Comparison of ENCODE assay signal across 15 cellular contexts in genomic region chr5:180849827-180850226, GRCh38. TPM values are rescaled to one million over a fixed set of nuclear protein-coding genes. Genes with fewer than 3 reads are reported as not detected.
A peak's percentile ranks its signal among the peaks of the same experiment; 100 is the strongest.
DNase-seq lines count a peak whose midpoint lies in the region; ATAC-seq and TF ChIP-seq lines count a peak whose summit lies in the region.
"Had no signal": no experiment of that assay in that cellular context is flagged by ENCODE, and none has a peak within 500 bp of the region (broad histone marks: within the 10 kb centered on the region; RNA-seq: fewer than 3 reads in every experiment).

No MANE protein-coding gene starts in this region.

- BruUV-seq in HCT116 (replicated peaks; lab: Mats Ljungman, UMichigan), result TSS peak; percentile 3
- BruUV-seq in PC-9 (replicated peaks; lab: Mats Ljungman, UMichigan), result no TSS peak

- ATAC-seq in HCT116 (no peak), omental fat pad (ENCODE audit: low FRiP score) (no peak)
- ATAC-seq: CD8-positive, alpha-beta T cell had no signal

- H3K4me3 ChIP-seq in HCT116 (replicated peaks in 1 of 2; ENCODE audit: low read depth in 1 of 2, low read length in 2 of 2) (no peak overlapping the region), PC-9 (peak overlapping the region; percentile 16), endodermal cell (ENCODE audit: low read length) (peak overlapping the region; percentile 59)
- no peak overlapping the region for H3K4me3 ChIP-seq in CD4-positive, alpha-beta memory T cell (ENCODE audit: low read length in 2 of 2)
- H3K4me3 ChIP-seq: GM23248 had no signal

- RAD21 ChIA-PET in HCT116 (lab: Charles Lee; ENCODE audit: low non-redundant PET in 1 of 2, low total read pairs in 2 of 2, uncharacterized antibody in 2 of 2, unreplicated experiment in 2 of 2), result no interaction called here

- H3K9me3 ChIP-seq in HCT116 (ENCODE audit: control insufficient read depth in 1 of 2, insufficient read depth in 1 of 2, low read depth in 1 of 2, low read length in 2 of 2) (peaks cover 25 to 35% of the 10 kb centered on the region in 2 experiments; a peak in 3 of 4 replicates), PC-9 (ENCODE audit: insufficient read depth, low read depth) (peaks cover 86% of the 10 kb centered on the region), endodermal cell (ENCODE audit: control insufficient read depth, low read length) (peaks cover 77% of the 10 kb centered on the region)
- H3K9me3 ChIP-seq in CD4-positive, alpha-beta memory T cell (ENCODE audit: control insufficient read depth in 1 of 2, low read length in 2 of 2), result peaks cover 0 to 19% of the 10 kb centered on the region in 2 donors

- POLR2A ChIA-PET in HCT116 (lab: Charles Lee) (no interaction called here), PC-9 (lab: Charles Lee; ENCODE audit: unreplicated experiment) (no interaction called here)
- POLR2A ChIA-PET in CD4-positive, alpha-beta memory T cell (lab: Charles Lee; ENCODE audit: partially characterized antibody), result interaction anchor here (1.1 to 2.8 kb wide), 3 partner anchors 12 to 47 kb away, joined by 3 to 14 read pairs (median 3); partner anchors contain the start of gene MGAT1

- no peak overlapping the region for H3K4me3 Mint-ChIP-seq in endodermal cell
- H3K4me3 Mint-ChIP-seq in activated naive CD4-positive, alpha-beta T cell treated with anti-CD3 and anti-CD28 coated beads for 36 hours, result no peak overlapping the region
- H3K4me3 Mint-ChIP-seq in CD4-positive, alpha-beta memory T cell, result no peak overlapping the region
- H3K4me3 Mint-ChIP-seq: CD8-positive, alpha-beta T cell had no signal

- no peaks in the 10 kb centered on the region for H4K20me1 ChIP-seq in HCT116 (ENCODE audit: insufficient read depth)
- no peaks in the 10 kb centered on the region for H4K20me1 ChIP-seq in PC-9 (ENCODE audit: insufficient read depth)

- H3K27me3 ChIP-seq in HCT116 (ENCODE audit: insufficient read depth, low read length) (no peaks in the 10 kb centered on the region), PC-9 (ENCODE audit: insufficient read depth, low read depth) (no peaks in the 10 kb centered on the region), endodermal cell (ENCODE audit: control insufficient read depth, insufficient read depth, low read length, poor library complexity, severe bottlenecking) (no peaks in the 10 kb centered on the region)
- H3K27me3 ChIP-seq in CD4-positive, alpha-beta memory T cell (ENCODE audit: insufficient read depth, low read length), result no peaks in the 10 kb centered on the region

- no peak for TF ChIP-seq POLR2A in HCT116 (IDR thresholded peaks at IDR 0.05; ENCODE audit: borderline replicate concordance, extremely low read depth, insufficient read depth, insufficient read length)

- H3K4me1 ChIP-seq in HCT116 (ENCODE audit: control insufficient read depth in 1 of 2, insufficient read depth in 2 of 2, low read length in 2 of 2), result no peaks in the 10 kb centered on the region
- H3K4me1 ChIP-seq in PC-9 (replicated peaks; ENCODE audit: insufficient read depth), result no peaks in the 10 kb centered on the region
- no peaks in the 10 kb centered on the region for H3K4me1 ChIP-seq in endodermal cell (ENCODE audit: control insufficient read depth, insufficient read depth, low read length)
- H3K4me1 ChIP-seq in CD4-positive, alpha-beta memory T cell (ENCODE audit: insufficient read depth, low read length), result no peaks in the 10 kb centered on the region

- TF ChIP-seq RAD21 in HCT116 (IDR thresholded peaks at IDR 0.05; ENCODE audit: low read depth), result no peak

- H3K27ac Mint-ChIP-seq in endodermal cell, result no peak overlapping the region
- H3K27ac Mint-ChIP-seq in activated naive CD4-positive, alpha-beta T cell treated with anti-CD3 and anti-CD28 coated beads for 36 hours, result no peak overlapping the region
- H3K27ac Mint-ChIP-seq in CD4-positive, alpha-beta memory T cell, result no peak overlapping the region
- H3K27ac Mint-ChIP-seq: CD8-positive, alpha-beta T cell had no signal

- H3K79me2 ChIP-seq in HCT116 (ENCODE audit: insufficient read depth, low read length) (peaks cover 6% of the 10 kb centered on the region; the same call in 1 of the 2 replicates), PC-9 (ENCODE audit: low read depth) (no peaks in the 10 kb centered on the region)

- CTCF ChIA-PET in HCT116 (lab: Charles Lee), result no interaction called here
- CTCF ChIA-PET in PC-9 (lab: Charles Lee), result no interaction called here
- CTCF ChIA-PET in activated naive CD4-positive, alpha-beta T cell treated with anti-CD3 and anti-CD28 coated beads for 36 hours (lab: Charles Lee), result interaction anchor here (1.3 kb wide), 1 partner anchor 11 kb away, joined by 4 read pairs; no protein-coding TSS in a partner anchor
- CTCF ChIA-PET in CD4-positive, alpha-beta memory T cell (lab: Charles Lee; ENCODE audit: partially characterized antibody), result interaction anchor here (1.0 to 1.5 kb wide), 2 partner anchors 46 to 63 kb away, joined by 3 read pairs; no protein-coding TSS in a partner anchor

- intact Hi-C loops in HCT116 (cut with micrococcal nuclease), result no loop called here
- intact Hi-C loops in PC-9 (cut with micrococcal nuclease; ENCODE audit: unreplicated experiment), result no loop called here
- intact Hi-C loops in activated naive CD4-positive, alpha-beta T cell treated with anti-CD3 and anti-CD28 coated beads for 36 hours (cut with micrococcal nuclease), result no loop called here
- intact Hi-C loops in CD4-positive, alpha-beta memory T cell (cut with micrococcal nuclease), result no loop called here

- H3K9me2 ChIP-seq in HCT116 (ENCODE audit: insufficient read depth) (no peaks in the 10 kb centered on the region), PC-9 (ENCODE audit: insufficient read depth) (no peaks in the 10 kb centered on the region)

- H3K4me1 Mint-ChIP-seq in endodermal cell, result no peaks in the 10 kb centered on the region
- peaks cover 7% of the 10 kb centered on the region for H3K4me1 Mint-ChIP-seq in activated naive CD4-positive, alpha-beta T cell treated with anti-CD3 and anti-CD28 coated beads for 36 hours (ENCODE audit: low read depth)
- H3K4me1 Mint-ChIP-seq in CD4-positive, alpha-beta memory T cell, result peaks cover 0 to 12% (median 8%) of the 10 kb centered on the region in 4 donors

- H3K36me3 ChIP-seq in HCT116 (ENCODE audit: control insufficient read depth in 1 of 2, insufficient read depth in 2 of 2, low read length in 2 of 2) (peaks cover 21 to 59% of the 10 kb centered on the region in 2 experiments), PC-9 (ENCODE audit: low read depth) (peaks cover 56% of the 10 kb centered on the region), endodermal cell (ENCODE audit: control insufficient read depth, insufficient read depth, low read length) (peaks cover 78% of the 10 kb centered on the region)
- H3K36me3 ChIP-seq in CD4-positive, alpha-beta memory T cell (ENCODE audit: insufficient read depth, low read length), result peaks cover 27% of the 10 kb centered on the region

- peaks cover 98% of the 10 kb centered on the region for H3K9me3 Mint-ChIP-seq in endodermal cell
- H3K9me3 Mint-ChIP-seq in activated naive CD4-positive, alpha-beta T cell treated with anti-CD3 and anti-CD28 coated beads for 36 hours, result peaks cover 55% of the 10 kb centered on the region
- H3K9me3 Mint-ChIP-seq in CD4-positive, alpha-beta memory T cell, result peaks cover 0 to 45% (median 30%) of the 10 kb centered on the region in 8 donors

- H3K9ac ChIP-seq in HCT116 (ENCODE audit: low read length) (no peak overlapping the region), endodermal cell (ENCODE audit: extremely low read depth, low read length, poor library complexity, severe bottlenecking) (no peak overlapping the region)
- H3K9ac ChIP-seq: GM23248 had no signal

- WGBS in endodermal cell (ENCODE audit: insufficient coverage in 1 of 2, insufficient read length in 1 of 2), 2 experiments, result 99% methylated on average over 3 of the region's 4 CpGs; no CpG with 5 or more reads in 1 of the 2 experiments

- TF ChIP-seq CTCF in HCT116 (IDR thresholded peaks at IDR 0.05 in 2 of 3, conservative IDR thresholded peaks at IDR 0.05 in 1 of 3; ENCODE audit: borderline replicate concordance in 1 of 3, insufficient read depth in 1 of 3, low read depth in 2 of 3, low read length in 2 of 3), result no peak
- no peak for TF ChIP-seq CTCF in PC-9 (conservative IDR thresholded peaks at IDR 0.05)
- no peak for TF ChIP-seq CTCF in endodermal cell (conservative IDR thresholded peaks at IDR 0.05)
- TF ChIP-seq CTCF in omental fat pad (IDR thresholded peaks at IDR 0.05), result no peak
- no peak for TF ChIP-seq CTCF in GM13976 (IDR thresholded peaks at IDR 0.05; ENCODE audit: borderline replicate concordance, control extremely low read depth, extremely low read depth, insufficient read depth, missing control alignments)

- DNase-seq in HCT116 (ENCODE audit: low read depth, low spot score) (no peak), PC-9 (no peak), endodermal cell (no peak), omental fat pad (ENCODE audit: low spot score) (no peak), GM13976 (ENCODE audit: low spot score) (no peak)
- no peak for DNase-seq in activated naive CD4-positive, alpha-beta T cell treated with anti-CD3 and anti-CD28 coated beads for 36 hours
- no peak for DNase-seq in CD4-positive, alpha-beta memory T cell
- DNase-seq: ACHN; CD8-positive, alpha-beta T cell; COR-L47; DND-41; GDM1; GM23248; Karpas-422 had no signal

- H3K4me2 ChIP-seq in HCT116 (ENCODE audit: low read length), result no peak overlapping the region
- H3K4me2 ChIP-seq in PC-9, result no peak overlapping the region

- H3F3A ChIP-seq in PC-9 (ENCODE audit: insufficient read depth, low read depth), result no peaks in the 10 kb centered on the region

- peaks cover 95% of the 10 kb centered on the region for H3K36me3 Mint-ChIP-seq in endodermal cell (ENCODE audit: low read depth)
- H3K36me3 Mint-ChIP-seq in activated naive CD4-positive, alpha-beta T cell treated with anti-CD3 and anti-CD28 coated beads for 36 hours (ENCODE audit: low read depth), result peaks cover 91% of the 10 kb centered on the region
- peaks cover 68 to 78% of the 10 kb centered on the region in 2 donors for H3K36me3 Mint-ChIP-seq in CD4-positive, alpha-beta memory T cell

- H3K27ac ChIP-seq in HCT116 (ENCODE audit: low read depth, low read length) (no peak overlapping the region), PC-9 (no peak overlapping the region), endodermal cell (ENCODE audit: low read depth, low read length) (no peak overlapping the region)
- H3K27ac ChIP-seq in CD4-positive, alpha-beta memory T cell (ENCODE audit: low read depth, low read length), result no peak overlapping the region
- H3K27ac ChIP-seq: C4-2B, GM23248 had no signal

- in situ Hi-C loops in GM13976 (cut with MboI; ENCODE audit: low sequenced_read_pairs, unreplicated experiment), result no loop called here

- H2AFZ ChIP-seq in HCT116 (ENCODE audit: low read depth, low read length, poor library complexity, severe bottlenecking), result no peak overlapping the region
- H2AFZ ChIP-seq in PC-9, result no peak overlapping the region
- H2AFZ ChIP-seq: GM23248 had no signal

- H3K27me3 Mint-ChIP-seq in endodermal cell (ENCODE audit: insufficient read depth), result peaks cover 2% of the 10 kb centered on the region
- no peaks in the 10 kb centered on the region for H3K27me3 Mint-ChIP-seq in activated naive CD4-positive, alpha-beta T cell treated with anti-CD3 and anti-CD28 coated beads for 36 hours (ENCODE audit: low read depth)
- H3K27me3 Mint-ChIP-seq in CD4-positive, alpha-beta memory T cell, result no peaks in the 10 kb centered on the region

RNA-seq across cellular contexts. Expression of gene ZFP62, which starts 11.2 kb away (rescaled TPM):
- total RNA-seq in HCT116 (2021; ENCODE audit: unreplicated experiment) (30.7 TPM), PC-9 (2021) (48.6 and 57.3 TPM in 2 replicates), endodermal cell (10 to 100 TPM; 37.3 to 44.6 TPM), omental fat pad (10 to 100 TPM in 3 of 4 donors, 1 to 10 TPM in 1; 9.2 to 21.8 (median 10.8) TPM)
- polyA plus RNA-seq in HCT116 (2012), result 15.9 and 20.4 TPM in 2 replicates
- 43.3 TPM for polyA plus RNA-seq in endodermal cell (2013, experiment 1 of 2)
- polyA plus RNA-seq in endodermal cell (2013, experiment 2 of 2), result 36.4 TPM
- total RNA-seq in activated naive CD4-positive, alpha-beta T cell treated with anti-CD3 and anti-CD28 coated beads for 36 hours, result 10 to 100 TPM; 21.5 to 23.6 TPM
- total RNA-seq in CD4-positive, alpha-beta memory T cell, result 10 to 100 TPM; 71.1 to 71.7 TPM
- polyA plus RNA-seq in CD4-positive, alpha-beta memory T cell, result 10 to 100 TPM; 11.4 to 21.1 TPM

RNA-seq across cellular contexts. Expression of gene MGAT1, which starts 47.2 kb away (rescaled TPM):
- 53.0 TPM for total RNA-seq in HCT116 (2021; ENCODE audit: unreplicated experiment)
- 44.8 and 49.4 TPM in 2 replicates for polyA plus RNA-seq in HCT116 (2012)
- 96.6 and 103 TPM in 2 replicates for total RNA-seq in PC-9 (2021)
- total RNA-seq in endodermal cell, result 100 to 1,000 TPM in 1 of 2 donors, 10 to 100 TPM in 1; 76.2 to 101 TPM
- polyA plus RNA-seq in endodermal cell (2013, experiment 1 of 2), result 58.9 TPM
- 55.0 TPM for polyA plus RNA-seq in endodermal cell (2013, experiment 2 of 2)
- 100 to 1,000 TPM; 159 to 376 (median 258) TPM for total RNA-seq in omental fat pad
- total RNA-seq in activated naive CD4-positive, alpha-beta T cell treated with anti-CD3 and anti-CD28 coated beads for 36 hours, result 10 to 100 TPM; 70.0 to 75.2 TPM
- total RNA-seq in CD4-positive, alpha-beta memory T cell, result 100 to 1,000 TPM; 187 TPM
- 100 to 1,000 TPM; 135 to 150 TPM for polyA plus RNA-seq in CD4-positive, alpha-beta memory T cell

RNA-seq across cellular contexts. Expression of gene BTNL8, which starts 49.1 kb away (rescaled TPM):
- total RNA-seq in HCT116 (2021; ENCODE audit: unreplicated experiment) (not detected), PC-9 (2021) (not detected in 2 replicates), endodermal cell (not detected), omental fat pad (1 to 10 TPM; 1.3 to 8.8 (median 3.0) TPM)
- not detected in 2 replicates for polyA plus RNA-seq in HCT116 (2012)
- not detected for polyA plus RNA-seq in endodermal cell (2013, experiment 1 of 2)
- not detected for polyA plus RNA-seq in endodermal cell (2013, experiment 2 of 2)
- not detected for total RNA-seq in activated naive CD4-positive, alpha-beta T cell treated with anti-CD3 and anti-CD28 coated beads for 36 hours
- total RNA-seq in CD4-positive, alpha-beta memory T cell, result not detected
- polyA plus RNA-seq in CD4-positive, alpha-beta memory T cell, result not detected
- total RNA-seq: CD8-positive, alpha-beta T cell; GM23248 had no signal
- polyA plus RNA-seq: GM23248 had no signal

Comparison
In these comparisons a context has a peak if more than half of its experiments do, and no peak if none do; other contexts are left out.
1. H3K4me3 ChIP-seq: peak in PC-9 (single experiment) and endodermal cell (single experiment); none in HCT116 (0 of 2) and CD4-positive, alpha-beta memory T cell (0 of 2).
2. CTCF ChIA-PET loops: an anchor here in activated naive CD4-positive, alpha-beta T cell treated with anti-CD3 and anti-CD28 coated beads for 36 hours (1.3 kb wide) and CD4-positive, alpha-beta memory T cell (1.0 to 1.5 kb wide); none called in HCT116 and PC-9.